Comparison of ENCODE assay signal across 1 cellular context in the genomic region with DNA sequence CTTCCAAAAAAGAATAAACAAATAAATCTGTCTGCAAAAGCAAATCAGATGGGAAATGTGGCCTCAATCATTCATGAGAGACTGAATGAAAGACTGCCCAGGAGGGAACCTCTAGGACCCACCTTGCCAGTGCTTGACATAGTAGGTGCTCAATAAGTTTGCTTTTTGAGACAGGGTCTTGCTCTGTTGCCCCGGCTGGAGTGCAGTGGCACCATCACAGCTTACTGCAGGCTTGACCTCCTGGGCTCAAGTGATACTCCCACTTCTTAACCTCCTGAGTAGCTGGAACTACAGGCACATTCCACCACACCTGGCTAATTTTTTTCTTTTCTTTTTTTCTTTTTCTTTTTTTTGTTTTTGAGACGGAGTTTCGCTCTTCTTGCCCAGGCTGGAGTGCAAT.
TF ChIP-seq lines count a peak whose summit lies in the region.

No MANE protein-coding gene starts in this region.

TF ChIP-seq in HEK293, 187 proteins besides CTCF, POLR2A, EP300 and RAD21 (continued from another document):
- TF ChIP-seq, protein P1, sequence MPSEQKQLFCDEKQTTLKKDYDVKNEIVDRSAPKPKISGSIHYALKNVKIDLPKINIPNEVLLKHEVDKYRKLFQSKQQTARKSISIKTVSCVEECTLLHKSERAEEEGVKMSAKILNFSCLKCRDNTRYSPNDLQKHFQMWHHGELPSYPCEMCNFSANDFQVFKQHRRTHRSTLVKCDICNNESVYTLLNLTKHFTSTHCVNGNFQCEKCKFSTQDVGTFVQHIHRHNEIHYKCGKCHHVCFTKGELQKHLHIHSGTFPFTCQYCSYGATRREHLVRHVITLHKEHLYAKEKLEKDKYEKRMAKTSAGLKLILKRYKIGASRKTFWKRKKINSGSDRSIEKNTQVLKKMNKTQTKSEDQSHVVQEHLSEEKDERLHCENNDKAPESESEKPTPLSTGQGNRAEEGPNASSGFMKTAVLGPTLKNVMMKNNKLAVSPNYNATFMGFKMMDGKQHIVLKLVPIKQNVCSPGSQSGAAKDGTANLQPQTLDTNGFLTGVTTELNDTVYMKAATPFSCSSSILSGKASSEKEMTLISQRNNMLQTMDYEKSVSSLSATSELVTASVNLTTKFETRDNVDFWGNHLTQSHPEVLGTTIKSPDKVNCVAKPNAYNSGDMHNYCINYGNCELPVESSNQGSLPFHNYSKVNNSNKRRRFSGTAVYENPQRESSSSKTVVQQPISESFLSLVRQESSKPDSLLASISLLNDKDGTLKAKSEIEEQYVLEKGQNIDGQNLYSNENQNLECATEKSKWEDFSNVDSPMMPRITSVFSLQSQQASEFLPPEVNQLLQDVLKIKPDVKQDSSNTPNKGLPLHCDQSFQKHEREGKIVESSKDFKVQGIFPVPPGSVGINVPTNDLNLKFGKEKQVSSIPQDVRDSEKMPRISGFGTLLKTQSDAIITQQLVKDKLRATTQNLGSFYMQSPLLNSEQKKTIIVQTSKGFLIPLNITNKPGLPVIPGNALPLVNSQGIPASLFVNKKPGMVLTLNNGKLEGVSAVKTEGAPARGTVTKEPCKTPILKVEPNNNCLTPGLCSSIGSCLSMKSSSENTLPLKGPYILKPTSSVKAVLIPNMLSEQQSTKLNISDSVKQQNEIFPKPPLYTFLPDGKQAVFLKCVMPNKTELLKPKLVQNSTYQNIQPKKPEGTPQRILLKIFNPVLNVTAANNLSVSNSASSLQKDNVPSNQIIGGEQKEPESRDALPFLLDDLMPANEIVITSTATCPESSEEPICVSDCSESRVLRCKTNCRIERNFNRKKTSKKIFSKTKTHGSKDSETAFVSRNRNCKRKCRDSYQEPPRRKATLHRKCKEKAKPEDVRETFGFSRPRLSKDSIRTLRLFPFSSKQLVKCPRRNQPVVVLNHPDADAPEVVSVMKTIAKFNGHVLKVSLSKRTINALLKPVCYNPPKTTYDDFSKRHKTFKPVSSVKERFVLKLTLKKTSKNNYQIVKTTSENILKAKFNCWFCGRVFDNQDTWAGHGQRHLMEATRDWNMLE (tag by site-specific recombination; conservative IDR thresholded peaks at IDR 0.05; ENCODE audit: low read depth) = no peak
- no peak for TF ChIP-seq ZNF157 (tag by site-specific recombination; IDR thresholded peaks at IDR 0.05)
- TF ChIP-seq ZNF335 (tag by site-specific recombination; conservative IDR thresholded peaks at IDR 0.05) = 0 out of 2 replicates have a peak, but pooled peaks have one; percentile 15
- peak; percentile 92 for TF ChIP-seq ZNF121 (tag by site-specific recombination; IDR thresholded peaks at IDR 0.05)
- TF ChIP-seq ZBTB20 (tag by site-specific recombination; IDR thresholded peaks at IDR 0.05) = no peak
- TF ChIP-seq ZNF488 (tag by site-specific recombination; IDR thresholded peaks at IDR 0.05) = no peak
- TF ChIP-seq ZFHX2 (tag by site-specific recombination; conservative IDR thresholded peaks at IDR 0.05) = no peak
- no peak for TF ChIP-seq HOXC10 (CRISPR knock-in tag; IDR thresholded peaks at IDR 0.05)
- TF ChIP-seq ZNF664 (tag by site-specific recombination; IDR thresholded peaks at IDR 0.05) = peak; percentile 90
- no peak for TF ChIP-seq SETDB1 (IDR thresholded peaks at IDR 0.05; ENCODE audit: insufficient read length, low read length)
- TF ChIP-seq YY2 (tag by site-specific recombination; IDR thresholded peaks at IDR 0.05) = no peak
- no peak for TF ChIP-seq ZNF621 (tag by site-specific recombination; IDR thresholded peaks at IDR 0.05)
- TF ChIP-seq, protein P2, sequence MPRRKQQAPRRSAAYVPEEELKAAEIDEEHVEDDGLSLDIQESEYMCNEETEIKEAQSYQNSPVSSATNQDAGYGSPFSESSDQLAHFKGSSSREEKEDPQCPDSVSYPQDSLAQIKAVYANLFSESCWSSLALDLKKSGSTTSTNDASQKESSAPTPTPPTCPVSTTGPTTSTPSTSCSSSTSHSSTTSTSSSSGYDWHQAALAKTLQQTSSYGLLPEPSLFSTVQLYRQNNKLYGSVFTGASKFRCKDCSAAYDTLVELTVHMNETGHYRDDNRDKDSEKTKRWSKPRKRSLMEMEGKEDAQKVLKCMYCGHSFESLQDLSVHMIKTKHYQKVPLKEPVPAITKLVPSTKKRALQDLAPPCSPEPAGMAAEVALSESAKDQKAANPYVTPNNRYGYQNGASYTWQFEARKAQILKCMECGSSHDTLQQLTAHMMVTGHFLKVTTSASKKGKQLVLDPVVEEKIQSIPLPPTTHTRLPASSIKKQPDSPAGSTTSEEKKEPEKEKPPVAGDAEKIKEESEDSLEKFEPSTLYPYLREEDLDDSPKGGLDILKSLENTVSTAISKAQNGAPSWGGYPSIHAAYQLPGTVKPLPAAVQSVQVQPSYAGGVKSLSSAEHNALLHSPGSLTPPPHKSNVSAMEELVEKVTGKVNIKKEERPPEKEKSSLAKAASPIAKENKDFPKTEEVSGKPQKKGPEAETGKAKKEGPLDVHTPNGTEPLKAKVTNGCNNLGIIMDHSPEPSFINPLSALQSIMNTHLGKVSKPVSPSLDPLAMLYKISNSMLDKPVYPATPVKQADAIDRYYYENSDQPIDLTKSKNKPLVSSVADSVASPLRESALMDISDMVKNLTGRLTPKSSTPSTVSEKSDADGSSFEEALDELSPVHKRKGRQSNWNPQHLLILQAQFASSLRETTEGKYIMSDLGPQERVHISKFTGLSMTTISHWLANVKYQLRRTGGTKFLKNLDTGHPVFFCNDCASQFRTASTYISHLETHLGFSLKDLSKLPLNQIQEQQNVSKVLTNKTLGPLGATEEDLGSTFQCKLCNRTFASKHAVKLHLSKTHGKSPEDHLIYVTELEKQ (tag by site-specific recombination; IDR thresholded peaks at IDR 0.05; ENCODE audit: borderline replicate concordance) = no peak
- no peak for TF ChIP-seq ZNF138 (tag by site-specific recombination; IDR thresholded peaks at IDR 0.05; ENCODE audit: borderline replicate concordance)
- no peak for TF ChIP-seq ZNF623 (tag by site-specific recombination; IDR thresholded peaks at IDR 0.05)
- no peak for TF ChIP-seq ZNF707 (tag by site-specific recombination; IDR thresholded peaks at IDR 0.05)
- no peak for TF ChIP-seq ZSCAN23 (tag by site-specific recombination; IDR thresholded peaks at IDR 0.05)
